In genomic region chr7:127667751-127668530, GRCh38 we compare ENCODE assay signal across 11 cellular contexts. TPM values are rescaled to one million over a fixed set of nuclear protein-coding genes. Genes with fewer than 3 reads are reported as not detected.
DNase-seq lines count a peak whose midpoint lies in the region; ATAC-seq and TF ChIP-seq lines count a peak whose summit lies in the region.
"Had no signal": no experiment of that assay in that cellular context is flagged by ENCODE, and none has a peak within 500 bp of the region (broad histone marks: within the 10 kb centered on the region; RNA-seq: fewer than 3 reads in every experiment).

No MANE protein-coding gene starts in this region.

- H3K36me3 ChIP-seq in prostate gland: no peaks in the 10 kb centered on the region

- no peaks in the 10 kb centered on the region for H3K9me3 Mint-ChIP-seq in activated T-cell treated with anti-CD3 and anti-CD28 coated beads, Interleukin-2, amount 50 U/mL, for 4 hours
- no peaks in the 10 kb centered on the region for H3K9me3 Mint-ChIP-seq in endothelial cell (ENCODE audit: unreplicated experiment)

- intact Hi-C loops in sciatic nerve (cut with DNase I) (no loop called here), prostate gland (cut with DNase I) (no loop called here)

- TF ChIP-seq CTCF in endothelial cell (IDR thresholded peaks at IDR 0.05; ENCODE audit: unreplicated experiment) (no peak), prostate gland (IDR thresholded peaks at IDR 0.05) (no peak)

- peaks cover 42% of the 10 kb centered on the region for H3K36me3 Mint-ChIP-seq in activated T-cell treated with anti-CD3 and anti-CD28 coated beads, Interleukin-2, amount 50 U/mL, for 4 hours (ENCODE audit: insufficient read depth)
- H3K36me3 Mint-ChIP-seq in endothelial cell (ENCODE audit: low read depth, unreplicated experiment): peaks cover 31% of the 10 kb centered on the region

- H3K27ac Mint-ChIP-seq in endothelial cell (ENCODE audit: unreplicated experiment): peak overlapping the region; percentile 88
- H3K27ac Mint-ChIP-seq: B cell, mesothelial cell of epicardium had no signal

- no peaks in the 10 kb centered on the region for H3K9me3 ChIP-seq in prostate gland

- no peak for DNase-seq in activated T-cell treated with anti-CD3 and anti-CD28 coated beads, Interleukin-2, amount 50 U/mL, for 4 hours
- DNase-seq in activated T-cell treated with anti-CD3 and anti-CD28 coated beads for 4 hours (no peak), OCI-M1 (lab: John Stamatoyannopoulos, UW) (peak; percentile 6), endothelial cell (ENCODE audit: low spot score) (no peak), sciatic nerve (ENCODE audit: low spot score) (no peak), prostate gland (ENCODE audit: low spot score) (no peak), T-helper 9 cell (no peak), NCI-H1694 treated with DMSO at 0.1 percent for 48 hours (lab: John Stamatoyannopoulos, UW) (no peak)
- DNase-seq: NCI-H1436 had no signal

- H3K4me3 ChIP-seq in prostate gland: no peak overlapping the region

- ATAC-seq in activated T-cell treated with anti-CD3 and anti-CD28 coated beads, Interleukin-2, amount 50 U/mL, for 4 hours: peak; percentile 23 to 46
- peak; percentile 65 for ATAC-seq in sciatic nerve

- TF ChIP-seq POLR2A in prostate gland (IDR thresholded peaks at IDR 0.05): no peak

- H3K4me3 Mint-ChIP-seq in activated T-cell treated with anti-CD3 and anti-CD28 coated beads, Interleukin-2, amount 50 U/mL, for 4 hours: no peak overlapping the region
- no peak overlapping the region for H3K4me3 Mint-ChIP-seq in endothelial cell (ENCODE audit: unreplicated experiment)
- H3K4me3 Mint-ChIP-seq: B cell, mesothelial cell of epicardium had no signal

- H3K4me1 Mint-ChIP-seq in activated T-cell treated with anti-CD3 and anti-CD28 coated beads, Interleukin-2, amount 50 U/mL, for 4 hours (ENCODE audit: low read depth): peaks cover 52% of the 10 kb centered on the region
- H3K4me1 Mint-ChIP-seq in endothelial cell (ENCODE audit: unreplicated experiment): peaks cover 52% of the 10 kb centered on the region

- no peaks in the 10 kb centered on the region for H3K27me3 Mint-ChIP-seq in activated T-cell treated with anti-CD3 and anti-CD28 coated beads, Interleukin-2, amount 50 U/mL, for 4 hours (ENCODE audit: low read depth)
- no peaks in the 10 kb centered on the region for H3K27me3 Mint-ChIP-seq in endothelial cell (ENCODE audit: unreplicated experiment)
- H3K27me3 Mint-ChIP-seq: B cell had no signal

- peaks cover 14% of the 10 kb centered on the region for H3K4me1 ChIP-seq in prostate gland (replicated peaks)

- H3K27me3 ChIP-seq in prostate gland (replicated peaks; ENCODE audit: insufficient read depth): no peaks in the 10 kb centered on the region

- WGBS in prostate gland: 91% methylated on average over 3 of the region's 3 CpGs

- no peak overlapping the region for H3K27ac ChIP-seq in prostate gland

RNA-seq across cellular contexts. Expression of gene SND1, which starts 15.9 kb away (rescaled TPM):
- total RNA-seq in activated T-cell treated with anti-CD3 and anti-CD28 coated beads, Interleukin-2, amount 50 U/mL, for 4 hours: 100 to 1,000 TPM; 260 to 267 (median 267) TPM
- 375 TPM for total RNA-seq in endothelial cell (ENCODE audit: unreplicated experiment)
- 125 TPM for total RNA-seq in sciatic nerve
- 100 to 1,000 TPM; 175 to 190 TPM for total RNA-seq in prostate gland

RNA-seq across cellular contexts. Expression of gene PAX4, which starts 50.0 kb away (rescaled TPM):
- total RNA-seq in activated T-cell treated with anti-CD3 and anti-CD28 coated beads, Interleukin-2, amount 50 U/mL, for 4 hours: not detected
- total RNA-seq in endothelial cell (ENCODE audit: unreplicated experiment): 0.33 TPM
- not detected for total RNA-seq in sciatic nerve
- not detected for total RNA-seq in prostate gland
- total RNA-seq: B cell, mesothelial cell of epicardium had no signal
